Comparison of ENCODE assay signal across 9 cellular contexts in genomic region chr3:184737641-184738518, GRCh38. TPM values are rescaled to one million over a fixed set of nuclear protein-coding genes. Genes with fewer than 3 reads are reported as not detected.
DNase-seq lines count a peak whose midpoint lies in the region; ATAC-seq and TF ChIP-seq lines count a peak whose summit lies in the region.
"Had no signal": no experiment of that assay in that cellular context is flagged by ENCODE, and none has a peak within 500 bp of the region (broad histone marks: within the 10 kb centered on the region; RNA-seq: fewer than 3 reads in every experiment).

No MANE protein-coding gene starts in this region.

- ATAC-seq in IMR-90 (ENCODE audit: low read depth) (peak; percentile 86), GM18517 (IDR thresholded peaks at IDR 0.05; ENCODE audit: unreplicated experiment) (no peak), HG03378 (IDR thresholded peaks at IDR 0.05; ENCODE audit: unreplicated experiment) (no peak)
- ATAC-seq: activated CD8-positive, alpha-beta T cell treated with anti-CD3 and anti-CD28 coated beads for 36 hours had no signal

- no peak overlapping the region; the same call in 2 of the 3 replicates for H2BK15ac ChIP-seq in IMR-90 (ENCODE audit: low read depth, low read length)

- POLR2A ChIA-PET in IMR-90 (lab: Charles Lee; ENCODE audit: unreplicated experiment) = no interaction called here

- intact Hi-C loops in IMR-90 (cut with micrococcal nuclease) = no loop called here
- intact Hi-C loops in spleen (cut with DNase I; ENCODE audit: low total_unique reads) = no loop called here

- H3K9me1 ChIP-seq in IMR-90 (ENCODE audit: insufficient read depth, low read length) = peaks cover 6% of the 10 kb centered on the region; the same call in 1 of the 2 replicates

- H2BK20ac ChIP-seq in IMR-90 (ENCODE audit: low read depth, low read length) = no peak overlapping the region

- H3K27ac ChIP-seq in IMR-90 (ENCODE audit: insufficient read depth, low read length) (no peak overlapping the region), spleen (no peak overlapping the region)

- dilution Hi-C loops in IMR-90 (cut with HindIII; ENCODE audit: low sequenced_read_pairs, unreplicated experiment) = no loop called here

- DNase-seq in IMR-90 = peak; percentile 72
- peak; percentile 82 for DNase-seq in islet precursor cell
- peak; percentile 24 for DNase-seq in spleen
- no peak for DNase-seq in DMS153 (lab: John Stamatoyannopoulos, UW)
- DNase-seq in HuH-7.5 (ENCODE audit: low spot score) = no peak
- DNase-seq: activated CD8-positive, alpha-beta T cell treated with anti-CD3 and anti-CD28 coated beads for 36 hours had no signal

- H4K5ac ChIP-seq in IMR-90 (ENCODE audit: low read depth, low read length) = no peak overlapping the region

- no peak overlapping the region for H3K4me3 ChIP-seq in IMR-90 (ENCODE audit: insufficient read depth, low read depth, low read length)
- H3K4me3 ChIP-seq in spleen = no peak overlapping the region

- H3K4me1 ChIP-seq in IMR-90 (ENCODE audit: control insufficient read depth, insufficient read depth, low read length) (peaks cover 8% of the 10 kb centered on the region), spleen (peaks cover 0 to 4% (median 0%) of the 10 kb centered on the region in 6 donors)

- H4K91ac ChIP-seq in IMR-90 (ENCODE audit: insufficient read depth, low read depth, low read length) = peak overlapping the region; percentile 15; the same call in 1 of the 2 replicates

- H3K27me3 ChIP-seq in IMR-90 (ENCODE audit: control insufficient read depth, insufficient read depth, low read length) = peaks cover 6% of the 10 kb centered on the region
- H3K27me3 ChIP-seq in spleen (replicated peaks in 1 of 7) = peaks cover 0 to 14% (median 0%) of the 10 kb centered on the region in 7 donors

- peak overlapping the region; percentile 59 for H3K14ac ChIP-seq in IMR-90 (replicated peaks; ENCODE audit: low read depth, low read length)

- no TSS peak for BruUV-seq in IMR-90 (replicated peaks; lab: Mats Ljungman, UMichigan)

- no peak overlapping the region for H3K4ac ChIP-seq in IMR-90 (ENCODE audit: low read depth, low read length)

- peaks cover 34% of the 10 kb centered on the region for H3K4me1 Mint-ChIP-seq in brain

- no peaks in the 10 kb centered on the region for H4K20me1 ChIP-seq in IMR-90 (ENCODE audit: insufficient read depth, low read length)

- CTCF ChIA-PET in IMR-90 (lab: Yijun Ruan, JAX) = interaction anchor here (0.6 to 1.7 kb wide), 6 partner anchors 8 to 177 kb away, joined by 3 to 6 read pairs (median 4); partner anchors contain the start of gene EPHB3

- H3K9me3 ChIP-seq in IMR-90 (ENCODE audit: control insufficient read depth, insufficient read depth, low read length) = no peaks in the 10 kb centered on the region
- no peaks in the 10 kb centered on the region for H3K9me3 ChIP-seq in spleen

- TF ChIP-seq CTCF in IMR-90 (conservative IDR thresholded peaks at IDR 0.05; ENCODE audit: low read depth, low read length) = no peak
- no peak for TF ChIP-seq CTCF in brain (conservative IDR thresholded peaks at IDR 0.05)
- TF ChIP-seq CTCF in spleen (IDR thresholded peaks at IDR 0.05 in 8 of 11, conservative IDR thresholded peaks at IDR 0.05 in 3 of 11) = no peak

- 0 out of 2 replicates have a peak overlapping the region, but pooled peaks have one; percentile 24 for H3K23ac ChIP-seq in IMR-90 (ENCODE audit: low read depth, low read length)

- no peak for TF ChIP-seq RAD21 in IMR-90 (IDR thresholded peaks at IDR 0.05; ENCODE audit: low read length)

- H3K56ac ChIP-seq in IMR-90 (ENCODE audit: extremely low read depth, insufficient read depth, low read length) = no peak overlapping the region

- H3K79me1 ChIP-seq in IMR-90 (ENCODE audit: low read depth in 1 of 2, low read length in 2 of 2) = no peaks in the 10 kb centered on the region

- no peaks in the 10 kb centered on the region for H3K9me3 Mint-ChIP-seq in brain
- H3K9me3 Mint-ChIP-seq: activated CD8-positive, alpha-beta T cell treated with anti-CD3 and anti-CD28 coated beads for 36 hours had no signal

- peak overlapping the region; percentile 30 for H2AK9ac ChIP-seq in IMR-90 (replicated peaks; ENCODE audit: low read depth, low read length, poor library complexity)

- in situ Hi-C loops in IMR-90 (cut with MboI; ENCODE audit: low sequenced_read_pairs) = no loop called here

- peak overlapping the region; percentile 27 for H2AFZ ChIP-seq in IMR-90 (replicated peaks; ENCODE audit: low read length, poor library complexity)

- H2BK5ac ChIP-seq in IMR-90 (ENCODE audit: low read depth, low read length, poor library complexity, severe bottlenecking) = no peak overlapping the region

- peak overlapping the region; percentile 2; the same call in 1 of the 2 replicates for H3K4me2 ChIP-seq in IMR-90 (ENCODE audit: low read depth, low read length)

- H3K36me3 ChIP-seq in IMR-90 (ENCODE audit: control insufficient read depth, insufficient read depth, low read length) (no peaks in the 10 kb centered on the region), spleen (no peaks in the 10 kb centered on the region)

- H3K9ac ChIP-seq in IMR-90 (ENCODE audit: low read depth, low read length) = no peak overlapping the region

- H3K4me3 Mint-ChIP-seq in brain = no peak overlapping the region
- H3K4me3 Mint-ChIP-seq: activated CD8-positive, alpha-beta T cell treated with anti-CD3 and anti-CD28 coated beads for 36 hours had no signal

- H3K27ac Mint-ChIP-seq in brain = peak overlapping the region in 4 of 5 experiments; percentile 24 to 75 (median 57)
- H3K27ac Mint-ChIP-seq: activated CD8-positive, alpha-beta T cell treated with anti-CD3 and anti-CD28 coated beads for 36 hours had no signal

- no peak overlapping the region for H3K18ac ChIP-seq in IMR-90 (ENCODE audit: low read depth, low read length)

- peak overlapping the region; percentile 34; the same call in 1 of the 2 replicates for H2AK5ac ChIP-seq in IMR-90 (ENCODE audit: low read depth, low read length)

- TF ChIP-seq POLR2A in IMR-90 (IDR thresholded peaks at IDR 0.05; ENCODE audit: low read depth, low read length) (no peak), spleen (IDR thresholded peaks at IDR 0.05) (no peak)

- H4K8ac ChIP-seq in IMR-90 (ENCODE audit: low read depth in 2 of 2, low read length in 2 of 2) = no peak overlapping the region; a peak in 1 of 4 replicates

- 37% methylated on average over 5 of the region's 15 CpGs; no CpG with 5 or more reads in 1 of the 2 experiments for WGBS in IMR-90 (ENCODE audit: extremely low coverage in 2 of 2, insufficient read length in 1 of 2), 2 experiments
- 63 to 72% (median 68%) methylated on average over 15 of the region's 15 CpGs for WGBS in spleen, 5 donors

- peaks cover 17% of the 10 kb centered on the region for H3K27me3 Mint-ChIP-seq in brain

- H3K36me3 Mint-ChIP-seq in brain = no peaks in the 10 kb centered on the region

- no peak overlapping the region for H2BK120ac ChIP-seq in IMR-90 (ENCODE audit: low read depth, low read length)

TF ChIP-seq in IMR-90, 13 proteins besides CTCF, POLR2A, EP300 and RAD21:
- TF ChIP-seq MAFK (IDR thresholded peaks at IDR 0.05; ENCODE audit: low read depth, low read length) (peak; percentile 84), MAZ (IDR thresholded peaks at IDR 0.05; ENCODE audit: borderline replicate concordance, low read depth, low read length) (no peak), RCOR1 (IDR thresholded peaks at IDR 0.05; ENCODE audit: insufficient replicate concordance, low read length) (no peak), ELK1 (IDR thresholded peaks at IDR 0.05; ENCODE audit: borderline replicate concordance, low read depth, low read length) (no peak)

RNA-seq across cellular contexts. Expression of gene MAGEF1, which starts 26.0 kb away (rescaled TPM):
- total RNA-seq in IMR-90 (2012; rRNA removed) (10.6 and 16.4 TPM in 2 replicates), spleen (10 to 100 TPM; 16.5 to 22.6 (median 19.0) TPM)
- polyA plus RNA-seq in IMR-90 (2012; rRNA removed) (18.3 and 19.4 TPM in 2 replicates), brain (ENCODE audit: insufficient read depth, low read depth, low replicate concordance) (98.8 TPM), spleen (10 to 100 TPM; 36.2 to 42.1 (median 38.1) TPM)
- 19.1 and 19.8 TPM in 2 replicates for polyA plus RNA-seq in IMR-90 (2012; cell fraction: cytosol; rRNA removed)
- 6.1 and 8.7 TPM in 2 replicates for polyA plus RNA-seq in IMR-90 (2012; cell fraction: nucleus; rRNA removed; ENCODE audit: low replicate concordance)

Comparison
In these comparisons a context has a peak if more than half of its experiments do, and no peak if none do; other contexts are left out.
1. DNase-seq: peak in IMR-90 (single experiment), islet precursor cell (single experiment) and spleen (single experiment); none in DMS153 (single experiment) and HuH-7.5 (single experiment).